ENCODE assay signal across 8 cellular contexts in genomic region chr3:188796122-188796631, GRCh38.
DNase-seq lines count a peak whose midpoint lies in the region; ATAC-seq, FAIRE-seq and TF ChIP-seq lines count a peak whose summit lies in the region.

No MANE protein-coding gene starts in this region.

- no peak for FAIRE-seq in D721Med (lab: Jason Lieb, UNC)

- peaks cover 5% of the 10 kb centered on the region; the same call in 1 of the 2 replicates for H3K36me3 ChIP-seq in DOHH2 (ENCODE audit: control insufficient read depth, low read length)
- H3K36me3 ChIP-seq in lower lobe of right lung = no peaks in the 10 kb centered on the region
- H3K36me3 ChIP-seq in thyroid gland = no peaks in the 10 kb centered on the region

- no peak for TF ChIP-seq POLR2A in thyroid gland (IDR thresholded peaks at IDR 0.05)

- H3K27ac ChIP-seq in DOHH2 (ENCODE audit: low read depth, low read length) (peak overlapping the region; percentile 81), lower lobe of right lung (peak overlapping the region; percentile 6), thyroid gland (no peak overlapping the region)

- H3K9me2 ChIP-seq in DOHH2 (replicated peaks; ENCODE audit: control insufficient read depth, low read length) = no peaks in the 10 kb centered on the region

- peaks cover 25% of the 10 kb centered on the region for H3F3A ChIP-seq in DOHH2 (ENCODE audit: control insufficient read depth, insufficient read depth)

- H3K4me3 ChIP-seq in DOHH2 (ENCODE audit: low read length) = peak overlapping the region; percentile 52
- H3K4me3 ChIP-seq in lower lobe of right lung = no peak overlapping the region
- no peak overlapping the region for H3K4me3 ChIP-seq in thyroid gland (replicated peaks in 1 of 3)

- H3K9me3 ChIP-seq in DOHH2 (ENCODE audit: control insufficient read depth, insufficient read depth, low read length) = no peaks in the 10 kb centered on the region
- no peaks in the 10 kb centered on the region for H3K9me3 ChIP-seq in lower lobe of right lung
- H3K9me3 ChIP-seq in thyroid gland = no peaks in the 10 kb centered on the region

- peak; percentile 89 for ATAC-seq in HG02852 (IDR thresholded peaks at IDR 0.05; ENCODE audit: unreplicated experiment)
- ATAC-seq in lower lobe of right lung = peak; percentile 83 to 90
- ATAC-seq in GM21381 (IDR thresholded peaks at IDR 0.05; ENCODE audit: unreplicated experiment) = no peak

- WGBS in thyroid gland, 2 donors = 66 to 70% methylated on average over 3 of the region's 3 CpGs

- no peak for TF ChIP-seq CTCF in DOHH2 (IDR thresholded peaks at IDR 0.05; ENCODE audit: low read depth, low read length, poor library complexity, severe bottlenecking)
- no peak for TF ChIP-seq CTCF in lower lobe of right lung (IDR thresholded peaks at IDR 0.05)
- no peak for TF ChIP-seq CTCF in D721Med (IDR thresholded peaks at IDR 0.05; ENCODE audit: insufficient read depth, missing control alignments)
- no peak for TF ChIP-seq CTCF in thyroid gland (IDR thresholded peaks at IDR 0.05)

- H3K4me2 ChIP-seq in DOHH2 (ENCODE audit: low read length) = peak overlapping the region; percentile 72

- H3K4me1 ChIP-seq in DOHH2 (ENCODE audit: control insufficient read depth, low read length) = peaks cover 74% of the 10 kb centered on the region
- peaks cover 22% of the 10 kb centered on the region for H3K4me1 ChIP-seq in lower lobe of right lung
- H3K4me1 ChIP-seq in thyroid gland = peaks cover 0 to 8% of the 10 kb centered on the region in 2 donors

- intact Hi-C loops in lower lobe of right lung (cut with DNase I) = no loop called here
- intact Hi-C loops in thyroid gland (cut with DNase I) = no loop called here

- no peaks in the 10 kb centered on the region for H4K20me1 ChIP-seq in DOHH2 (ENCODE audit: control insufficient read depth, insufficient read depth, low read depth, low read length)

- peak; percentile 25 for DNase-seq in T1000 (lab: John Stamatoyannopoulos, UW)
- DNase-seq in lower lobe of right lung = no peak
- no peak for DNase-seq in NCI-H1105 treated with DMSO at 0.1 percent for 48 hours (lab: John Stamatoyannopoulos, UW)
- no peak for DNase-seq in D721Med (ENCODE audit: insufficient read length, low spot score)
- DNase-seq in thyroid gland = no peak

- H3K79me2 ChIP-seq in DOHH2 (ENCODE audit: control insufficient read depth, low read length) = no peaks in the 10 kb centered on the region

- H3K27me3 ChIP-seq in DOHH2 (ENCODE audit: control insufficient read depth, low read length) = no peaks in the 10 kb centered on the region
- no peaks in the 10 kb centered on the region for H3K27me3 ChIP-seq in lower lobe of right lung (ENCODE audit: low read depth)
- no peaks in the 10 kb centered on the region for H3K27me3 ChIP-seq in thyroid gland

Comparison
In these comparisons a context has a peak if more than half of its experiments do, and no peak if none do; other contexts are left out.
1. H3K27ac ChIP-seq: peak in DOHH2 (single experiment) and lower lobe of right lung (single experiment); none in thyroid gland (0 of 3).